16 cellular contexts compared by ENCODE assay signal in the genomic region with DNA sequence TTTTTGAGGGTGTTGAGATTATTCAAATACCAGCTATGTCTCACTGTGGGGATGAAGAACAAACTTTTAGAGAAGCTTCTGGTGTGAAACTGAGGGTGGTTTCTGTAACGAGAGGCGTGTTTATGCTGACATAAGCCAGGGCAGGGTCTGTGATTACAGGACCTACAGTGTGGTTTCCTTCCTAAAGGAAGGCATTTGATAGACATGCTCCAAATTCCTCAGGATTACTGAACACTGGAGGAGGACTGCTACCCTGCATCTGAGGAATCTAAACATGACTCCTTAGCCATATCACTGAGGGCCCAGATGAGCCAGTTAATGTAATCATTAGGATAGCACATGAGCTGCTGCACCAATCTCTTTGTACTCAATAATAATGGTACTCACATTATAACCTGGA.
A peak's percentile ranks its signal among the peaks of the same experiment; 100 is the strongest.
DNase-seq lines count a peak whose midpoint lies in the region; ATAC-seq, FAIRE-seq and TF ChIP-seq lines count a peak whose summit lies in the region.
"Had no signal": no experiment of that assay in that cellular context is flagged by ENCODE, and none has a peak within 500 bp of the region (broad histone marks: within the 10 kb centered on the region; RNA-seq: fewer than 3 reads in every experiment).

No MANE protein-coding gene starts in this region.

- H3K9me3 Mint-ChIP-seq in astrocyte (ENCODE audit: unreplicated experiment) = no peaks in the 10 kb centered on the region
- H3K9me3 Mint-ChIP-seq in activated T-cell treated with anti-CD3 and anti-CD28 coated beads, Interleukin-2, amount 50 U/mL, for 24 hours = no peaks in the 10 kb centered on the region
- H3K9me3 Mint-ChIP-seq: activated T-helper 2 cell treated with anti-CD3 and anti-CD28 coated beads, Interferon-gamma antibody, Interleukin-2, Interleukin-4, amounts not matched to agents 10 μg/mL and 5 μg/mL and 100 μg/mL, durations not matched to agents 14 hours and 24 hours and 36 hours had no signal

- H2AK9ac ChIP-seq in IMR-90 (replicated peaks; ENCODE audit: low read depth, low read length, poor library complexity) = no peak overlapping the region

- DNase-seq in IMR-90 = peak; percentile 77
- DNase-seq in astrocyte (ENCODE audit: low read depth) = peak; percentile 54
- peak; percentile 89 for DNase-seq in islet precursor cell
- no peak for DNase-seq in smooth muscle cell (lab: John Stamatoyannopoulos, UW; ENCODE audit: unreplicated experiment)
- no peak for DNase-seq in activated T-cell treated with anti-CD3 and anti-CD28 coated beads, Interleukin-2, amount 50 U/mL, for 24 hours
- no peak for DNase-seq in SKM-1 treated with dmso at 0.1 percent for 144 hours (lab: John Stamatoyannopoulos, UW; ENCODE audit: unreplicated experiment)
- DNase-seq in HuH-7 (ENCODE audit: low spot score) = no peak
- DNase-seq: DMS79 treated with DMSO at 0.1 percent for 48 hours; NCI-H1694 treated with DMSO at 0.1 percent for 48 hours; NCI-H526 treated with DMSO at 0.1 percent for 48 hours; sigmoid colon; stimulated activated CD4-positive, alpha-beta T cell treated with anti-CD3 and anti-CD28 coated beads, Interleukin-4, amount 100 ng/mL, for 24 hours had no signal

- peak overlapping the region; percentile 20; the same call in 1 of the 2 replicates for H2BK120ac ChIP-seq in IMR-90 (ENCODE audit: low read depth, low read length)

- no peak for TF ChIP-seq POLR2A in IMR-90 (IDR thresholded peaks at IDR 0.05; ENCODE audit: low read depth, low read length)

- peaks cover 9% of the 10 kb centered on the region for H3K36me3 Mint-ChIP-seq in astrocyte (ENCODE audit: low read depth, unreplicated experiment)
- H3K36me3 Mint-ChIP-seq in activated T-cell treated with anti-CD3 and anti-CD28 coated beads, Interleukin-2, amount 50 U/mL, for 24 hours (ENCODE audit: low read depth) = no peaks in the 10 kb centered on the region
- H3K36me3 Mint-ChIP-seq: CD14-positive monocyte had no signal

- no peak overlapping the region for H2BK5ac ChIP-seq in IMR-90 (ENCODE audit: low read depth, low read length, poor library complexity, severe bottlenecking)

- no peak overlapping the region for H3K56ac ChIP-seq in IMR-90 (ENCODE audit: extremely low read depth, insufficient read depth, low read length)

- peaks cover 9% of the 10 kb centered on the region for H3K4me1 Mint-ChIP-seq in astrocyte (ENCODE audit: low read depth, unreplicated experiment)
- no peaks in the 10 kb centered on the region for H3K4me1 Mint-ChIP-seq in activated T-cell treated with anti-CD3 and anti-CD28 coated beads, Interleukin-2, amount 50 U/mL, for 24 hours (ENCODE audit: low read depth)
- H3K4me1 Mint-ChIP-seq: CD14-positive monocyte had no signal

- no peak overlapping the region for H3K4me3 ChIP-seq in IMR-90 (ENCODE audit: insufficient read depth, low read depth, low read length)
- no peak overlapping the region for H3K4me3 ChIP-seq in astrocyte (ENCODE audit: insufficient read depth, low read depth, low read length)
- no peak overlapping the region for H3K4me3 ChIP-seq in smooth muscle cell
- H3K4me3 ChIP-seq: sigmoid colon, thoracic aorta had no signal

- H2BK20ac ChIP-seq in IMR-90 (ENCODE audit: low read depth, low read length) = 0 out of 2 replicates have a peak overlapping the region, but pooled peaks have one; percentile 21

- H3K27me3 ChIP-seq in IMR-90 (ENCODE audit: control insufficient read depth, insufficient read depth, low read length) (peaks cover 2% of the 10 kb centered on the region; the same call in 1 of the 2 replicates), astrocyte (ENCODE audit: insufficient read depth, low read length) (no peaks in the 10 kb centered on the region), smooth muscle cell (ENCODE audit: low read depth) (no peaks in the 10 kb centered on the region)
- H3K27me3 ChIP-seq: sigmoid colon had no signal

- H4K91ac ChIP-seq in IMR-90 (ENCODE audit: insufficient read depth, low read depth, low read length) = no peak overlapping the region

- no peak overlapping the region for H4K5ac ChIP-seq in IMR-90 (ENCODE audit: low read depth, low read length)

- no peak overlapping the region for H3K4ac ChIP-seq in IMR-90 (ENCODE audit: low read depth, low read length)

- H3K27ac ChIP-seq in IMR-90 (ENCODE audit: insufficient read depth, low read length) (no peak overlapping the region), astrocyte (ENCODE audit: low read depth, low read length) (no peak overlapping the region), smooth muscle cell (ENCODE audit: low read depth) (no peak overlapping the region)
- H3K27ac ChIP-seq: neutrophil had no signal

- in situ Hi-C loops in IMR-90 (cut with MboI; ENCODE audit: low sequenced_read_pairs) = no loop called here

- H3K9ac ChIP-seq in IMR-90 (ENCODE audit: low read depth, low read length) (no peak overlapping the region), astrocyte (ENCODE audit: low read length) (no peak overlapping the region), smooth muscle cell (ENCODE audit: low read depth) (no peak overlapping the region)

- ATAC-seq in IMR-90 (ENCODE audit: low read depth) = peak; percentile 98

- BruUV-seq in IMR-90 (replicated peaks; lab: Mats Ljungman, UMichigan) = no TSS peak

- no peaks in the 10 kb centered on the region for H3K79me1 ChIP-seq in IMR-90 (ENCODE audit: low read depth in 1 of 2, low read length in 2 of 2)

- no peaks in the 10 kb centered on the region for H3K9me3 ChIP-seq in IMR-90 (ENCODE audit: control insufficient read depth, insufficient read depth, low read length)
- H3K9me3 ChIP-seq in astrocyte (ENCODE audit: insufficient read depth, low read depth, low read length) = no peaks in the 10 kb centered on the region
- H3K9me3 ChIP-seq in smooth muscle cell (replicated peaks; ENCODE audit: low read depth) = no peaks in the 10 kb centered on the region
- H3K9me3 ChIP-seq: neutrophil, sigmoid colon, thoracic aorta had no signal

- intact Hi-C loops in IMR-90 (cut with micrococcal nuclease) = no loop called here

- CTCF ChIA-PET in IMR-90 (lab: Yijun Ruan, JAX) = no interaction called here

- peaks cover 15% of the 10 kb centered on the region for H3F3A ChIP-seq in smooth muscle cell (ENCODE audit: low read depth)

- H3K4me3 Mint-ChIP-seq in astrocyte (ENCODE audit: unreplicated experiment) = peak overlapping the region; percentile 3
- no peak overlapping the region for H3K4me3 Mint-ChIP-seq in activated T-cell treated with anti-CD3 and anti-CD28 coated beads, Interleukin-2, amount 50 U/mL, for 24 hours
- H3K4me3 Mint-ChIP-seq: CD14-positive monocyte had no signal

- H3K14ac ChIP-seq in IMR-90 (replicated peaks; ENCODE audit: low read depth, low read length) = no peak overlapping the region

- H4K20me1 ChIP-seq in IMR-90 (ENCODE audit: insufficient read depth, low read length) (no peaks in the 10 kb centered on the region), astrocyte (ENCODE audit: insufficient read depth, low read length) (no peaks in the 10 kb centered on the region), smooth muscle cell (ENCODE audit: low read depth) (no peaks in the 10 kb centered on the region)

- H3K4me2 ChIP-seq in IMR-90 (ENCODE audit: low read depth, low read length) = no peak overlapping the region
- H3K4me2 ChIP-seq in astrocyte (ENCODE audit: low read length) = peak overlapping the region; percentile 4
- H3K4me2 ChIP-seq in smooth muscle cell = peak overlapping the region; percentile 35

- no peaks in the 10 kb centered on the region for H3K27me3 Mint-ChIP-seq in astrocyte (ENCODE audit: low read depth, unreplicated experiment)
- peaks cover 21% of the 10 kb centered on the region for H3K27me3 Mint-ChIP-seq in activated T-cell treated with anti-CD3 and anti-CD28 coated beads, Interleukin-2, amount 50 U/mL, for 24 hours

- FAIRE-seq in astrocyte (lab: Jason Lieb, UNC) = peak; percentile 52

- H3K36me3 ChIP-seq in IMR-90 (ENCODE audit: control insufficient read depth, insufficient read depth, low read length) (no peaks in the 10 kb centered on the region), astrocyte (ENCODE audit: insufficient read depth, low read length) (no peaks in the 10 kb centered on the region), smooth muscle cell (ENCODE audit: low read depth) (no peaks in the 10 kb centered on the region)
- H3K36me3 ChIP-seq: neutrophil, sigmoid colon had no signal

- peak overlapping the region; percentile 82 for H3K27ac Mint-ChIP-seq in astrocyte (ENCODE audit: unreplicated experiment)
- H3K27ac Mint-ChIP-seq in activated T-cell treated with anti-CD3 and anti-CD28 coated beads, Interleukin-2, amount 50 U/mL, for 24 hours = no peak overlapping the region
- H3K27ac Mint-ChIP-seq: activated T-helper 2 cell treated with anti-CD3 and anti-CD28 coated beads, Interferon-gamma antibody, Interleukin-2, Interleukin-4, amounts not matched to agents 10 μg/mL and 5 μg/mL and 100 μg/mL, durations not matched to agents 14 hours and 24 hours and 36 hours; CD14-positive monocyte had no signal

- POLR2A ChIA-PET in IMR-90 (lab: Charles Lee; ENCODE audit: unreplicated experiment) = interaction anchor here (0.6 kb wide), 1 partner anchor 475 kb away, joined by 4 read pairs; no protein-coding TSS in a partner anchor

- H3K9me1 ChIP-seq in IMR-90 (ENCODE audit: insufficient read depth, low read length) = no peaks in the 10 kb centered on the region; the same call in 1 of the 2 replicates

- no peak for TF ChIP-seq CTCF in IMR-90 (conservative IDR thresholded peaks at IDR 0.05; ENCODE audit: low read depth, low read length)
- no peak for TF ChIP-seq CTCF in astrocyte (IDR thresholded peaks at IDR 0.05; ENCODE audit: insufficient read depth, low read depth, low read length)
- no peak for TF ChIP-seq CTCF in smooth muscle cell (IDR thresholded peaks at IDR 0.05; ENCODE audit: borderline replicate concordance, insufficient read depth, poor library complexity, severe bottlenecking)

- no peak overlapping the region for H2AFZ ChIP-seq in IMR-90 (replicated peaks; ENCODE audit: low read length, poor library complexity)
- H2AFZ ChIP-seq in astrocyte (ENCODE audit: low read depth, low read length) = no peak overlapping the region
- H2AFZ ChIP-seq in smooth muscle cell (ENCODE audit: low read depth) = no peak overlapping the region

- no peaks in the 10 kb centered on the region for H3K79me2 ChIP-seq in astrocyte (ENCODE audit: insufficient read depth, low read length)
- H3K79me2 ChIP-seq in smooth muscle cell (ENCODE audit: low read depth) = no peaks in the 10 kb centered on the region

- no peak overlapping the region for H2AK5ac ChIP-seq in IMR-90 (ENCODE audit: low read depth, low read length)

- dilution Hi-C loops in IMR-90 (cut with HindIII; ENCODE audit: low sequenced_read_pairs, unreplicated experiment) = no loop called here

- H3K4me1 ChIP-seq in IMR-90 (ENCODE audit: control insufficient read depth, insufficient read depth, low read length) (peaks cover 2% of the 10 kb centered on the region), astrocyte (ENCODE audit: insufficient read depth, low read length) (no peaks in the 10 kb centered on the region), smooth muscle cell (ENCODE audit: low read depth) (peaks cover 15% of the 10 kb centered on the region)

- no peak overlapping the region for H4K8ac ChIP-seq in IMR-90 (ENCODE audit: low read depth in 2 of 2, low read length in 2 of 2)

- H3K23ac ChIP-seq in IMR-90 (ENCODE audit: low read depth, low read length) = no peak overlapping the region

- WGBS in IMR-90 (ENCODE audit: extremely low coverage in 2 of 2, insufficient read length in 1 of 2), 2 experiments = 60% methylated on average over 1 of the region's 2 CpGs; no CpG with 5 or more reads in 1 of the 2 experiments
- WGBS in smooth muscle cell (ENCODE audit: low lambda C conversion rate) = 0% methylated on average over 2 of the region's 2 CpGs

- H2BK15ac ChIP-seq in IMR-90 (ENCODE audit: low read depth, low read length) = no peak overlapping the region

- no peak for TF ChIP-seq RAD21 in IMR-90 (IDR thresholded peaks at IDR 0.05; ENCODE audit: low read length)

- no peak overlapping the region for H3K18ac ChIP-seq in IMR-90 (ENCODE audit: low read depth, low read length)

Comparison
In these comparisons a context has a peak if more than half of its experiments do, and no peak if none do; other contexts are left out.
1. DNase-seq: peak in IMR-90 (single experiment), astrocyte (single experiment) and islet precursor cell (single experiment); none in smooth muscle cell (single experiment), activated T-cell treated with anti-CD3 and anti-CD28 coated beads, Interleukin-2, amount 50 U/mL, for 24 hours (single experiment), SKM-1 treated with dmso at 0.1 percent for 144 hours (single experiment) and HuH-7 (single experiment).